Comparison of ENCODE assay signal across 1 cellular context in genomic region chr2:124186801-124187200, GRCh38.
TF ChIP-seq lines count a peak whose summit lies in the region.

No MANE protein-coding gene starts in this region.

TF ChIP-seq in GM23338, 12 proteins besides CTCF, POLR2A, EP300 and RAD21 (continued from another document):
- TF ChIP-seq ZNF462 (CRISPR knock-in tag; IDR thresholded peaks at IDR 0.05): no peak
TF ChIP-seq in GM23338: peak in this region for 1.
